Comparison of ENCODE assay signal across 19 cellular contexts in the genomic region with DNA sequence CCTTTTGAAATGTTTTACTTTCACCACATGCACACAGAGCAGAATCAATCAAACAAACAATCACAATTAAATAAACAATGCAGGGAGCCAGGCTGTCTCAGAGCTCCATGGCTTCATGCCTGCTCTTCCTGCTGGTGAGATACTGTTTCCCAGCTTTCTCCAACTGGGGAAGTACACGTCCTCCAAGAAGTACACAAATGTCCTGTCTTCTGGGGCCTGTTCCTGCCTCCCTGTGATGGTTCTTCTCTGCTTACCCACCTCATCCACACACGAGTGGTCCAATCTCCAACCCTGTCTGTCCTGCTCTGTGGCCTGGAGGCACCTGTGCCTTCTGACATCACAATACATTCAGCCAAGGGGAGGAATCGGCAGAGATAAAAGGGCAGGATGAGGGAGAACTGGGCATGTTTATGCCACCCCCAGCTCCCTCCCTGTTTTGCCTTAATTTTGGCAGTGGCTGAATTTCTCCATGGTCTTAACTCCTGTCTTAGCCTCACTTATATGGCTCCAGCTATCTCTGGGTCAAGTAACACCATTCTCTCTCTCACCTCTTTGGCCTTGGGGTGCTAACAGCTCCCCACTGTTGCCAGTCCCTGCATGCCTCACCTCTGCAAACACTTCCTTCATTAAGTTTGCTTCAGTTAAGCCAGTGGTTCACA. TPM values are rescaled to one million over a fixed set of nuclear protein-coding genes. Genes with fewer than 3 reads are reported as not detected.
DNase-seq lines count a peak whose midpoint lies in the region; ATAC-seq, FAIRE-seq and TF ChIP-seq lines count a peak whose summit lies in the region.
"Had no signal": no experiment of that assay in that cellular context is flagged by ENCODE, and none has a peak within 500 bp of the region (broad histone marks: within the 10 kb centered on the region; RNA-seq: fewer than 3 reads in every experiment).

No MANE protein-coding gene starts in this region.

- intact Hi-C loops in kidney (cut with DNase I): no loop called here

- H3K9me3 ChIP-seq in kidney (ENCODE audit: control insufficient read depth in 1 of 2, low read length in 2 of 2): no peaks in the 10 kb centered on the region
- H3K9me3 ChIP-seq in upper lobe of left lung: no peaks in the 10 kb centered on the region
- H3K9me3 ChIP-seq: HAP-1 had no signal

- peaks cover 0 to 2% of the 10 kb centered on the region in 2 donors for H3K4me1 ChIP-seq in kidney (ENCODE audit: control insufficient read depth in 1 of 2, insufficient read depth in 1 of 2, low read depth in 1 of 2, low read length in 2 of 2)
- H3K4me1 ChIP-seq in upper lobe of left lung: peaks cover 15 to 23% (median 18%) of the 10 kb centered on the region in 4 donors
- H3K4me1 ChIP-seq: HAP-1 had no signal

- H3K27ac ChIP-seq in C4-2B (peak overlapping the region; percentile 42; the same call in 1 of the 2 replicates), kidney (ENCODE audit: low read depth in 2 of 2, low read length in 2 of 2) (no peak overlapping the region), upper lobe of left lung (peak overlapping the region; percentile 45 to 84 (median 62))
- H3K27ac ChIP-seq: GM23248 had no signal

- WGBS in upper lobe of left lung, 2 donors: 40 to 57% methylated on average over 3 of the region's 3 CpGs

- no peak for TF ChIP-seq POLR2A in upper lobe of left lung (IDR thresholded peaks at IDR 0.05)

- no peak overlapping the region for H3K9ac ChIP-seq in kidney (ENCODE audit: low read length in 2 of 2)
- H3K9ac ChIP-seq: GM23248 had no signal

- no peaks in the 10 kb centered on the region for H3K27me3 ChIP-seq in upper lobe of left lung

- H3K36me3 ChIP-seq in kidney (ENCODE audit: control insufficient read depth in 1 of 2, insufficient read depth in 2 of 2, low read length in 2 of 2): no peaks in the 10 kb centered on the region
- H3K36me3 ChIP-seq in upper lobe of left lung: no peaks in the 10 kb centered on the region
- H3K36me3 ChIP-seq: HAP-1 had no signal

- no peak for TF ChIP-seq CTCF in C4-2B (conservative IDR thresholded peaks at IDR 0.05)
- TF ChIP-seq CTCF in kidney (IDR thresholded peaks at IDR 0.05; ENCODE audit: borderline replicate concordance, extremely low read depth, insufficient read depth): no peak
- no peak for TF ChIP-seq CTCF in upper lobe of left lung (IDR thresholded peaks at IDR 0.05)

- no peak for FAIRE-seq in kidney (lab: Jason Lieb, UNC)

- H3K4me3 ChIP-seq in kidney (ENCODE audit: low read length in 2 of 2): no peak overlapping the region
- H3K4me3 ChIP-seq in upper lobe of left lung: no peak overlapping the region
- H3K4me3 ChIP-seq: GM23248, HAP-1 had no signal

- no peak for ATAC-seq in upper lobe of left lung (ENCODE audit: low FRiP score in 2 of 2)
- ATAC-seq: Panc1, SK-N-SH treated with all-trans-retinoic acid at 6 μM for 48 hours had no signal

- TF ChIP-seq EP300 in upper lobe of left lung (IDR thresholded peaks at IDR 0.05): no peak

- DNase-seq in NCI-H146 (lab: John Stamatoyannopoulos, UW) (peak; percentile 36), kidney (peak; percentile 12), upper lobe of left lung (no peak), NCI-H69 (lab: John Stamatoyannopoulos, UW) (no peak), dermis blood vessel endothelial cell (no peak), anterior cingulate cortex (lab: John Stamatoyannopoulos, UW) (no peak)
- DNase-seq: CD4-positive, alpha-beta T cell; COR-L47; DMS79; GM23248; Karpas-422; NCI-H187 treated with DMSO at 0.1 percent for 48 hours; NCI-H2107; NCI-H446 treated with DMSO at 0.1 percent for 48 hours; NK-92 treated with Interleukin-12 subunit alpha and Interleukin-12 subunit beta, amount 100 ng/mL, for 24 hours had no signal

RNA-seq across cellular contexts. Expression of a gene that starts 25.3 kb away (rescaled TPM):
- total RNA-seq in kidney (13.5 TPM), upper lobe of left lung (10 to 100 TPM in 4 of 6 donors, 1 to 10 TPM in 2; 9.4 to 12.2 (median 10.2) TPM), dermis blood vessel endothelial cell (3.4 and 6.3 TPM in 2 replicates)
- polyA plus RNA-seq in kidney (ENCODE audit: insufficient read depth, low read depth, low replicate concordance): 3.5 TPM

Comparison
In these comparisons a context has a peak if more than half of its experiments do, and no peak if none do; other contexts are left out.
1. H3K27ac ChIP-seq: peak in C4-2B (single experiment) and upper lobe of left lung (4 of 4); none in kidney (0 of 2).
2. DNase-seq: peak in NCI-H146 (single experiment) and kidney (single experiment); none in upper lobe of left lung (0 of 2), NCI-H69 (single experiment), dermis blood vessel endothelial cell (single experiment) and anterior cingulate cortex (0 of 58).